Comparison of ENCODE assay signal across 26 cellular contexts in the genomic region with DNA sequence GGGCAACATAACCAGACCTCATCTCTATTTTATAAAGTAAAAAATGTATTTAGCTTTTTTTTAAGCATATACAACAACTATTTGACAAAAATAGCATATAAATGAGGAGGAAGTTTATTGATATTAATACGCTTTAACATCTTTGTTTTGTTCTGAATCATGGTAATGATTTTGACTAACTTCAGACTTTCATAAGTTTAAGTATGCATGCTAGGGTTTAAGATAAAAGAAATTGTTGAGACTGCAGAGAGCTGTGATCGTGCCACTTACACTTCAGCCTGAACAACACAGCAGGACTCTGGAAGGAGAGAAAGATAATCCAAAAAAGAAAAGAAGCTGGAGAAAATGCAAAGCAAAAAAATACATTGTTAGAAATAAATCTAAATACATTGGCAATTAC.
"Had no signal": no experiment of that assay in that cellular context is flagged by ENCODE, and none has a peak within 500 bp of the region (broad histone marks: within the 10 kb centered on the region; RNA-seq: fewer than 3 reads in every experiment).

No MANE protein-coding gene starts in this region.

- H3K4me1 Mint-ChIP-seq: immature natural killer cell; stimulated activated memory B cell treated with anti-CD40 and anti-IgM and Interleukin-4, amounts not matched to agents 10 μg/mL and 1 μg/mL and 100 μg/mL, for 72 hours had no signal

- H3K27me3 Mint-ChIP-seq: dendritic cell treated with granulocyte-macrophage colony-stimulating factor and Interleukin-4, amounts not matched to agents 40 ng/mL and 50 ng/mL, for 4 days; naive thymus-derived CD8-positive, alpha-beta T cell; stimulated activated memory B cell treated with anti-CD40 and anti-IgM and Interleukin-4, amounts not matched to agents 10 μg/mL and 1 μg/mL and 100 μg/mL, for 72 hours; type B pancreatic cell had no signal

- H3K4me3 Mint-ChIP-seq: dendritic cell treated with granulocyte-macrophage colony-stimulating factor and Interleukin-4, amounts not matched to agents 40 ng/mL and 50 ng/mL, for 4 days; immature natural killer cell; naive thymus-derived CD8-positive, alpha-beta T cell; stimulated activated memory B cell treated with anti-CD40 and anti-IgM and Interleukin-4, amounts not matched to agents 10 μg/mL and 1 μg/mL and 100 μg/mL, for 72 hours; type B pancreatic cell had no signal

- H3K27ac Mint-ChIP-seq: dendritic cell treated with granulocyte-macrophage colony-stimulating factor and Interleukin-4, amounts not matched to agents 40 ng/mL and 50 ng/mL, for 4 days; immature natural killer cell; stimulated activated memory B cell treated with anti-CD40 and anti-IgM and Interleukin-4, amounts not matched to agents 10 μg/mL and 1 μg/mL and 100 μg/mL, for 72 hours; type B pancreatic cell had no signal

- ATAC-seq: gastroesophageal sphincter; heart right ventricle; left colon; naive thymus-derived CD8-positive, alpha-beta T cell; psoas muscle; right cardiac atrium; stimulated activated memory B cell treated with anti-CD40 and anti-IgM and Interleukin-4, amounts not matched to agents 10 μg/mL and 1 μg/mL and 100 μg/mL, for 72 hours; stimulated activated naive CD8-positive, alpha-beta T cell treated with anti-CD3 and anti-CD28 coated beads, Interleukin-15, Interleukin-2, amounts not matched to agents 100 U/mL and 50 U/mL, for 24 hours had no signal

- H3K36me3 Mint-ChIP-seq: stimulated activated memory B cell treated with anti-CD40 and anti-IgM and Interleukin-4, amounts not matched to agents 10 μg/mL and 1 μg/mL and 100 μg/mL, for 72 hours had no signal

- DNase-seq: colonic mucosa; effector CD8-positive, alpha-beta T cell; heart right ventricle; hippocampal formation; immature natural killer cell; islet precursor cell; kidney glomerular epithelial cell; left colon; left ventricle myocardium inferior; naive thymus-derived CD8-positive, alpha-beta T cell; nucleus accumbens; ovary; posterior cingulate gyrus; psoas muscle; right cardiac atrium; sigmoid colon; stimulated activated CD4-positive, alpha-beta T cell treated with anti-CD3 and anti-CD28 coated beads, Interleukin-2, amount 100 ng/mL, for 24 hours; stimulated activated CD4-positive, alpha-beta T cell treated with anti-CD3 and anti-CD28 coated beads, Interleukin-4, amount 100 ng/mL, for 24 hours; stimulated activated naive CD8-positive, alpha-beta T cell treated with anti-CD3 and anti-CD28 coated beads, Interleukin-15, Interleukin-2, amounts not matched to agents 100 U/mL and 50 U/mL, for 24 hours; substantia nigra; testis; tibial artery had no signal

- H3K9me3 Mint-ChIP-seq: dendritic cell treated with granulocyte-macrophage colony-stimulating factor and Interleukin-4, amounts not matched to agents 40 ng/mL and 50 ng/mL, for 4 days had no signal
